In the genomic region with DNA sequence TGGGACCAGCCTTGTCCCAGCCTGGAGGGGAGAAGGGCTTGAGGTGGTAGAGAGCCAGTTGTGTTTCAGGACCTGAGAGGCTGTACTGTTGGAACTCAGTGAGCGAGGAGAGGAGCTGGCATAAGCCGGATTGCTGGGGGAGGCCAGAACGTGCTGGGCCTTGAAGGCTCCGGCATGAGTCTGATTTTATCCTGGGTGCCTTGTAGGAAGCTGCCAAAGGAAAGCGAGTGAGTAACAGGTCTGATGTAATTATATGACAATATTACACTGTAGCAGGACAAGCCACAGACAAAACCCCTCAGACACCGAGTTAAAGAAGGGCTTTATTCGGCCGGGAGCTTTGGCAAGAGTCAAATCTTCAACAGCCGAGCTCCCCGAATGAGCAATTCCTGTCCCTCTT, we compare ENCODE assay signal across 11 cellular contexts. TPM values are rescaled to one million over a fixed set of nuclear protein-coding genes. Genes with fewer than 3 reads are reported as not detected.
DNase-seq lines count a peak whose midpoint lies in the region; ATAC-seq and TF ChIP-seq lines count a peak whose summit lies in the region.
"Had no signal": no experiment of that assay in that cellular context is flagged by ENCODE, and none has a peak within 500 bp of the region (broad histone marks: within the 10 kb centered on the region; RNA-seq: fewer than 3 reads in every experiment).

No MANE protein-coding gene starts in this region.

- H3K4me3 ChIP-seq in BLaER1 treated with 17β-estradiol and CSF1 and Interleukin-3, amounts not matched to agents 10 nM and 100 nM = no peak overlapping the region
- no peak overlapping the region for H3K4me3 ChIP-seq in PC-3 (ENCODE audit: low read length)

- peak overlapping the region in 3 of 11 experiments; percentile 31 to 53 (median 35); a peak in 5 of 22 replicates for H3K4me2 ChIP-seq in BLaER1 treated with 17β-estradiol and CSF1 and Interleukin-3, amounts not matched to agents 10 nM and 100 nM
- no peak overlapping the region for H3K4me2 ChIP-seq in PC-3 (ENCODE audit: low read length)

- peaks cover 58% of the 10 kb centered on the region for H3K79me2 ChIP-seq in PC-3 (ENCODE audit: low read length)

- H3K27ac ChIP-seq in BLaER1 treated with 17β-estradiol and CSF1 and Interleukin-3, amounts not matched to agents 10 nM and 100 nM = peak overlapping the region in 6 of 11 experiments; percentile 11 to 68 (median 32); a peak in 7 of 22 replicates
- H3K27ac ChIP-seq in epithelial cell of prostate = peak overlapping the region; percentile 81
- no peak overlapping the region for H3K27ac ChIP-seq in PC-3 (ENCODE audit: low read length)

- peaks cover 5 to 19% (median 10%) of the 10 kb centered on the region in 11 experiments; a peak in 19 of 22 replicates for H3K9me3 ChIP-seq in BLaER1 treated with 17β-estradiol and CSF1 and Interleukin-3, amounts not matched to agents 10 nM and 100 nM (replicated peaks in 1 of 11)
- H3K9me3 ChIP-seq in PC-3 (ENCODE audit: low read length) = no peaks in the 10 kb centered on the region

- H3K27me3 ChIP-seq in BLaER1 treated with 17β-estradiol and CSF1 and Interleukin-3, amounts not matched to agents 10 nM and 100 nM = no peaks in the 10 kb centered on the region
- no peaks in the 10 kb centered on the region for H3K27me3 ChIP-seq in PC-3 (ENCODE audit: low read length)

- H3K4me1 ChIP-seq in BLaER1 treated with 17β-estradiol and CSF1 and Interleukin-3, amounts not matched to agents 10 nM and 100 nM = peaks cover 30 to 52% (median 41%) of the 10 kb centered on the region in 10 experiments
- H3K4me1 ChIP-seq in PC-3 (ENCODE audit: insufficient read depth, low read length) = no peaks in the 10 kb centered on the region

- no peaks in the 10 kb centered on the region for H3F3A ChIP-seq in PC-3 (ENCODE audit: low read length, unreplicated experiment)

- H4K20me1 ChIP-seq in BLaER1 treated with 17β-estradiol and CSF1 and Interleukin-3, amounts not matched to agents 10 nM and 100 nM = peaks cover 59 to 100% (median 83%) of the 10 kb centered on the region in 11 experiments
- peaks cover 6% of the 10 kb centered on the region; the same call in 1 of the 2 replicates for H4K20me1 ChIP-seq in PC-3 (ENCODE audit: low read length)

- POLR2A ChIA-PET in PC-3 (lab: Charles Lee; ENCODE audit: unreplicated experiment) = no interaction called here

- no peaks in the 10 kb centered on the region for H3K27me3 Mint-ChIP-seq in nephron (ENCODE audit: low read depth)
- H3K27me3 Mint-ChIP-seq: activated CD4-positive, alpha-beta memory T cell treated with anti-CD3 and anti-CD28 coated beads, Interleukin-2, amount 10 ng/mL, durations not matched to agents 7 days and 5 days had no signal

- no peak for ATAC-seq in GM21390 (IDR thresholded peaks at IDR 0.05; ENCODE audit: unreplicated experiment)
- no peak for ATAC-seq in GM21360 (IDR thresholded peaks at IDR 0.05; ENCODE audit: unreplicated experiment)
- ATAC-seq in PC-3 = no peak

- TF ChIP-seq CTCF in nephron (IDR thresholded peaks at IDR 0.05; ENCODE audit: unreplicated experiment in 3 of 3) (no peak), PC-3 (conservative IDR thresholded peaks at IDR 0.05; ENCODE audit: low read depth, low read length) (no peak)

- no peaks in the 10 kb centered on the region for H3K9me2 ChIP-seq in PC-3 (replicated peaks; ENCODE audit: low read length)

- peak overlapping the region in 2 of 3 experiments; percentile 1 to 46 for H3K4me3 Mint-ChIP-seq in nephron
- H3K4me3 Mint-ChIP-seq: activated CD4-positive, alpha-beta memory T cell treated with anti-CD3 and anti-CD28 coated beads, Interleukin-2, amount 10 ng/mL, durations not matched to agents 7 days and 5 days had no signal

- DNase-seq in OCI-M1 (lab: John Stamatoyannopoulos, UW) = peak; percentile 31
- DNase-seq in epithelial cell of prostate (ENCODE audit: low read depth, low spot score) = no peak
- no peak for DNase-seq in activated CD4-positive, alpha-beta T cell treated with anti-CD3 and anti-CD28 coated beads for 48 hours
- no peak for DNase-seq in PC-3
- DNase-seq: activated CD4-positive, alpha-beta memory T cell treated with anti-CD3 and anti-CD28 coated beads, Interleukin-2, amount 10 ng/mL, durations not matched to agents 7 days and 5 days; COR-L47; NCI-H146 had no signal

- peaks cover 42% of the 10 kb centered on the region for H3K4me1 Mint-ChIP-seq in nephron

- CTCF ChIA-PET in PC-3 (lab: Charles Lee) = no interaction called here

- BruUV-seq in PC-3 (replicated peaks; lab: Mats Ljungman, UMichigan) = no TSS peak

- intact Hi-C loops in PC-3 (cut with micrococcal nuclease) = no loop called here

- peaks cover 33 to 63% (median 52%) of the 10 kb centered on the region in 11 experiments for H3K36me3 ChIP-seq in BLaER1 treated with 17β-estradiol and CSF1 and Interleukin-3, amounts not matched to agents 10 nM and 100 nM
- peaks cover 6% of the 10 kb centered on the region for H3K36me3 ChIP-seq in PC-3 (ENCODE audit: low read depth, low read length)

- H3K36me3 Mint-ChIP-seq in nephron (ENCODE audit: low read depth) = peaks cover 29% of the 10 kb centered on the region

- H3K27ac Mint-ChIP-seq in nephron = peak overlapping the region; percentile 58 to 97 (median 66)
- H3K27ac Mint-ChIP-seq: activated CD4-positive, alpha-beta memory T cell treated with anti-CD3 and anti-CD28 coated beads, Interleukin-2, amount 10 ng/mL, durations not matched to agents 7 days and 5 days had no signal

- no peak overlapping the region for H2AFZ ChIP-seq in PC-3 (ENCODE audit: low read length)

- H3K9me3 Mint-ChIP-seq in nephron = peaks cover 3% of the 10 kb centered on the region
- H3K9me3 Mint-ChIP-seq: activated CD4-positive, alpha-beta memory T cell treated with anti-CD3 and anti-CD28 coated beads, Interleukin-2, amount 10 ng/mL, durations not matched to agents 7 days and 5 days had no signal

- H3K9ac ChIP-seq in BLaER1 treated with 17β-estradiol and CSF1 and Interleukin-3, amounts not matched to agents 10 nM and 100 nM = peak overlapping the region in 2 of 11 experiments; percentile 5 to 27; a peak in 3 of 22 replicates
- H3K9ac ChIP-seq in PC-3 (ENCODE audit: low read length) = no peak overlapping the region

RNA-seq across cellular contexts. Expression of a gene that starts 17.2 kb away (rescaled TPM):
- 29.6 and 42.8 TPM in 2 replicates for total RNA-seq in PC-3 (2014; rRNA removed)

RNA-seq across cellular contexts. Expression of a gene that starts 32.2 kb away (rescaled TPM):
- 70.2 and 116 TPM in 2 replicates for total RNA-seq in PC-3 (2014; rRNA removed)
